Comparison of ENCODE assay signal across 8 cellular contexts in genomic region chr2:111897924-111898702, GRCh38. TPM values are rescaled to one million over a fixed set of nuclear protein-coding genes. Genes with fewer than 3 reads are reported as not detected.
DNase-seq lines count a peak whose midpoint lies in the region; ATAC-seq, FAIRE-seq and TF ChIP-seq lines count a peak whose summit lies in the region.

TSS of gene MERTK (plus strand) at chr2:111898607. CDS start at chr2:111898736, 129 bp downstream.

- no peaks in the 10 kb centered on the region for H3K9me3 ChIP-seq in HepG2 (ENCODE audit: low read length)

- FAIRE-seq in HepG2 (lab: Jason Lieb, UNC) = no peak

- no peaks in the 10 kb centered on the region for H4K20me1 ChIP-seq in HepG2 (ENCODE audit: insufficient read depth, low read length)

- TF ChIP-seq POLR2A in HepG2 (IDR thresholded peaks at IDR 0.05; ENCODE audit: insufficient read depth in 1 of 2, low read depth in 2 of 2, low read length in 2 of 2) = peak; percentile 90 to 92

- peak; percentile 96 for TF ChIP-seq CTCF in HepG2 (CRISPR knock-in tag; IDR thresholded peaks at IDR 0.05)

- peak within 1 kb of the TSS; percentile 82 for H3K27ac ChIP-seq in HepG2 (ENCODE audit: extremely low read length, insufficient read depth, low read length)

- BruUV-seq in HepG2 (replicated peaks; lab: Mats Ljungman, UMichigan) = no TSS peak

- CTCF ChIA-PET in HEK293T (lab: Yijun Ruan, JAX) (interaction anchor here (1.3 kb wide), 1 partner anchor 10 kb away, joined by 5 read pairs; no protein-coding TSS in a partner anchor), HepG2 (lab: Yijun Ruan, JAX; ENCODE audit: low intra/inter-chr PET ratio, low total read pairs) (interaction anchor here (0.9 to 1.7 kb wide), 2 partner anchors 11 to 150 kb away, joined by 5 to 8 read pairs; no protein-coding TSS in a partner anchor)

- peak within 1 kb of the TSS; percentile 79 for H3K9ac ChIP-seq in HepG2 (ENCODE audit: insufficient read depth, low read depth, low read length)

- peaks cover 0 to 2% of the 10 kb centered on the region in 2 experiments; a peak in 1 of 5 replicates for H3K36me3 ChIP-seq in HepG2 (replicated peaks in 1 of 2; ENCODE audit: control insufficient read depth in 1 of 2, insufficient read depth in 2 of 2, low read length in 2 of 2)

- H3K79me2 ChIP-seq in HepG2 (ENCODE audit: insufficient read depth, low read length) = peaks cover 40% of the 10 kb centered on the region

- no peak; a peak in 1 of 4 replicates for TF ChIP-seq EP300 in HepG2 (IDR thresholded peaks at IDR 0.05; ENCODE audit: low read depth in 2 of 2, low read length in 2 of 2)
- no peak for TF ChIP-seq EP300 in HepG2 (CRISPR knock-in tag; IDR thresholded peaks at IDR 0.05; ENCODE audit: borderline replicate concordance)

- H3K27me3 ChIP-seq in HepG2 (ENCODE audit: control insufficient read depth in 1 of 2, insufficient read depth in 2 of 2, low read length in 2 of 2) = no peaks in the 10 kb centered on the region; a peak in 1 of 5 replicates

- TF ChIP-seq RAD21 in HepG2 (CRISPR knock-in tag; IDR thresholded peaks at IDR 0.05) = peak; percentile 98

- ATAC-seq in HepG2 (peak; percentile 91), HG03097 (IDR thresholded peaks at IDR 0.05; ENCODE audit: low FRiP score, unreplicated experiment) (no peak)

- H3K4me3 ChIP-seq in HepG2 (replicated peaks in 1 of 3; ENCODE audit: insufficient read depth in 1 of 3, low read depth in 2 of 3, low read length in 3 of 3) = peak within 1 kb of the TSS; percentile 90 to 99 (median 94)

- POLR2A ChIA-PET in HEK293T (lab: Yijun Ruan, JAX) = interaction anchor here (0.6 to 2.1 kb wide), 7 partner anchors 11 to 357 kb away, joined by 3 to 15 read pairs (median 4); partner anchors contain the start of genes ANAPC1 and ZC3H8
- POLR2A ChIA-PET in HepG2 (lab: Yijun Ruan, JAX) = interaction anchor here (0.6 to 3.5 kb wide), 21 partner anchors 8 to 156 kb away, joined by 3 to 33 read pairs (median 6); partner anchors contain the start of genes ANAPC1 and TMEM87B

- peak; percentile 78 for DNase-seq in EL
- peak; percentile 90 for DNase-seq in HEK293T (ENCODE audit: extremely low spot score)
- peak; percentile 47 for DNase-seq in NCI-H345 treated with DMSO at 0.1 percent for 48 hours (lab: John Stamatoyannopoulos, UW; ENCODE audit: unreplicated experiment)
- DNase-seq in activated CD4-positive, alpha-beta T cell treated with anti-CD3 and anti-CD28 coated beads for 4 hours = peak; percentile 50 to 53
- peak; percentile 94 for DNase-seq in dermis blood vessel endothelial cell
- peak; percentile 89 for DNase-seq in HepG2 (ENCODE audit: low spot score)
- DNase-seq in stimulated activated CD4-positive, alpha-beta T cell treated with anti-CD3 and anti-CD28 coated beads, Interleukin-4, amount 100 ng/mL, for 24 hours = peak; percentile 53

- intact Hi-C loops in HepG2 (cut with micrococcal nuclease; ENCODE audit: unreplicated experiment) = loop anchor here (2.0 kb wide), 1 partner anchor 61 kb away; no protein-coding TSS in a partner anchor

- H2AFZ ChIP-seq in HepG2 (ENCODE audit: low read length) = peak within 1 kb of the TSS; percentile 78

- 2% methylated on average over 67 of the region's 71 CpGs for WGBS in HepG2 (ENCODE audit: low lambda C conversion rate)

- H3K4me1 ChIP-seq in HepG2 (ENCODE audit: insufficient read depth, low read length) = peaks cover 61% of the 10 kb centered on the region

- peak within 1 kb of the TSS; percentile 99 for H3K4me2 ChIP-seq in HepG2 (ENCODE audit: low read depth, low read length)

- in situ Hi-C loops in HepG2 (cut with HindIII; ENCODE audit: extremely low pct_ligation_motif_present, low pct_unique_long_range_greater_than_20kb) = loop anchor here (5.0 kb wide), 1 partner anchor 154 kb away; no protein-coding TSS in a partner anchor

TF ChIP-seq in HEK293T, 16 proteins besides CTCF, POLR2A, EP300 and RAD21:
- TF ChIP-seq TARDBP (IDR thresholded peaks at IDR 0.05) = no peak
- peak; percentile 55; the same call in 1 of the 2 replicates for TF ChIP-seq CTBP1 (IDR thresholded peaks at IDR 0.05; ENCODE audit: borderline replicate concordance)
- TF ChIP-seq HDGF (IDR thresholded peaks at IDR 0.05; ENCODE audit: borderline replicate concordance) = no peak

TF ChIP-seq in HepG2, 621 proteins besides CTCF, POLR2A, EP300 and RAD21 (continues in another document):
- TF ChIP-seq SMAD9 (CRISPR knock-in tag; IDR thresholded peaks at IDR 0.05) (no peak), POLR2AphosphoS2 (IDR thresholded peaks at IDR 0.05; ENCODE audit: low read depth, low read length) (no peak), TCF12 (IDR thresholded peaks at IDR 0.05) (no peak), TCF12 (CRISPR knock-in tag; IDR thresholded peaks at IDR 0.05) (no peak), TRIM24 (CRISPR knock-in tag; IDR thresholded peaks at IDR 0.05) (no peak), ZBTB34 (CRISPR knock-in tag; IDR thresholded peaks at IDR 0.05) (no peak), XRCC5 (optimal IDR thresholded peaks at IDR 0.05; ENCODE audit: low read length) (peak; percentile 97), ZNF773 (CRISPR knock-in tag; IDR thresholded peaks at IDR 0.05; ENCODE audit: borderline replicate concordance) (peak; percentile 83; the same call in 1 of the 2 replicates), WIZ (CRISPR knock-in tag; IDR thresholded peaks at IDR 0.05) (no peak), ZXDC (CRISPR knock-in tag; IDR thresholded peaks at IDR 0.05) (peak; percentile 70), ISL2 (CRISPR knock-in tag; IDR thresholded peaks at IDR 0.05) (peak; percentile 74; the same call in 1 of the 2 replicates), TCF7 (IDR thresholded peaks at IDR 0.05; ENCODE audit: low read depth) (no peak), ZNF530 (CRISPR knock-in tag; IDR thresholded peaks at IDR 0.05; ENCODE audit: low read depth) (no peak), HNF4G (IDR thresholded peaks at IDR 0.05; ENCODE audit: borderline replicate concordance, low read depth, low read length) (0 out of 2 replicates have a peak, but pooled peaks have one; percentile 7), HNF4G (CRISPR knock-in tag; IDR thresholded peaks at IDR 0.05; ENCODE audit: borderline replicate concordance, low read depth) (peak; percentile 71; the same call in 1 of the 2 replicates)

RNA-seq across cellular contexts. Expression of gene MERTK, which starts in this region (rescaled TPM):
- 25.0 and 28.9 TPM in 2 replicates for total RNA-seq in dermis blood vessel endothelial cell
- total RNA-seq in HepG2 (2016; rRNA removed; fragmentation: Illumina TruSeq; extraction: Trizol) = 22.5 and 37.3 TPM in 2 replicates
- 9.7 and 10.2 TPM in 2 replicates for total RNA-seq in HepG2 (2016; cell fraction: cytosol; rRNA removed; fragmentation: Illumina TruSeq; extraction: Trizol; ENCODE audit: low read depth)
- 20.5 and 38.2 TPM in 2 replicates for total RNA-seq in HepG2 (2016; cell fraction: insoluble cytoplasmic fraction; rRNA removed; fragmentation: Illumina TruSeq; extraction: Trizol)
- 9.9 and 11.4 TPM in 2 replicates for total RNA-seq in HepG2 (2016; cell fraction: membrane; rRNA removed; fragmentation: Illumina TruSeq; extraction: Trizol)
- total RNA-seq in HepG2 (2016; cell fraction: nucleus; rRNA removed; fragmentation: Illumina TruSeq; extraction: Trizol) = 62.8 and 64.0 TPM in 2 replicates
- polyA plus RNA-seq in HepG2 (2011; rRNA removed) = 44.7 and 45.5 TPM in 2 replicates
- 32.3 and 35.9 TPM in 2 replicates for polyA plus RNA-seq in HepG2 (2011; cell fraction: cytosol; rRNA removed)
- polyA plus RNA-seq in HepG2 (2011; cell fraction: nucleus; rRNA removed) = 74.2 and 85.4 TPM in 2 replicates
- 17.2 and 32.7 TPM in 2 replicates for polyA plus RNA-seq in HepG2 (2012)
- polyA plus RNA-seq in HepG2 (2016; cell fraction: cytosol; fragmentation: Illumina TruSeq; extraction: Trizol; ENCODE audit: low read depth) = 1.2 and 1.5 TPM in 2 replicates
- polyA plus RNA-seq in HepG2 (2016; cell fraction: insoluble cytoplasmic fraction; fragmentation: Illumina TruSeq; extraction: Trizol; ENCODE audit: low read depth) = 16.7 and 17.4 TPM in 2 replicates
- polyA plus RNA-seq in HepG2 (2016; cell fraction: membrane; fragmentation: Illumina TruSeq; extraction: Trizol; ENCODE audit: low read depth) = 3.4 TPM in 2 replicates
- polyA plus RNA-seq in HepG2 (2016; cell fraction: nucleus; fragmentation: Illumina TruSeq; extraction: Trizol; ENCODE audit: insufficient read depth, low read depth) = 67.5 and 78.5 TPM in 2 replicates
- polyA minus RNA-seq in HepG2 (2011; rRNA and poly(A)+ RNA removed; ENCODE audit: low replicate concordance) = 46.5 TPM in 1 of 2 replicates, not detected in the other
- polyA minus RNA-seq in HepG2 (2011; cell fraction: cytosol; rRNA and poly(A)+ RNA removed) = 24.0 and 26.2 TPM in 2 replicates
- polyA minus RNA-seq in HepG2 (2011; cell fraction: nucleus; rRNA and poly(A)+ RNA removed) = 55.6 and 65.1 TPM in 2 replicates
